In the genomic region with DNA sequence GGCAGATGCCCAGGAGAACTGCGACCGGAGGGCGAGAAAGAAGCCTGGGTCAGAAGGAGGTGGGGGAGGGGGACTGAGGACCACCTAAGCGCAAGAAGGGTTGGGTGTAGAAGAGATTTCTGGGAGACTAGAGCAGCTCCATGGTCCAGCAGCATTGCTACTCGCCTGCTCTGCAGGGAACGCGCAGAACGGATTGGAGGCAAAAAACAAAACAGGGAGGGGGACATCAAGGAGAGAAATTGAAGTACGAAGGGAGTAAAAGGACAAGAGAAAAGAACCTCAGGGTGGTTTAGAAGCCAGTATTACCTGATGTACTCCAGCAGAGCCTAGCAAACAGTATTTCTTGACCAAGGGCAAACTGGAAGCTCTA, we compare ENCODE assay signal across 8 cellular contexts. TPM values are rescaled to one million over a fixed set of nuclear protein-coding genes. Genes with fewer than 3 reads are reported as not detected.
DNase-seq lines count a peak whose midpoint lies in the region; ATAC-seq and TF ChIP-seq lines count a peak whose summit lies in the region.

No MANE protein-coding gene starts in this region.

- no peaks in the 10 kb centered on the region for H3K9me3 Mint-ChIP-seq in HFFc6
- no peaks in the 10 kb centered on the region for H3K9me3 Mint-ChIP-seq in stimulated activated naive CD8-positive, alpha-beta T cell treated with anti-CD3 and anti-CD28 coated beads, Interleukin-15, amount 100 ng/mL, for 72 hours

- peak overlapping the region; percentile 79 for H3K4me3 ChIP-seq in AG04449 (ENCODE audit: low read depth, low read length)
- peak overlapping the region; percentile 81 for H3K4me3 ChIP-seq in iPS-20b (ENCODE audit: low read length)

- H3K27ac Mint-ChIP-seq in HFFc6: peak overlapping the region; percentile 6; the same call in 1 of the 2 replicates
- peak overlapping the region in 1 of 2 donors; percentile 83 for H3K27ac Mint-ChIP-seq in stimulated activated naive CD8-positive, alpha-beta T cell treated with anti-CD3 and anti-CD28 coated beads, Interleukin-15, amount 100 ng/mL, for 72 hours

- CTCF ChIA-PET in AG04449 (lab: Yijun Ruan, JAX): interaction anchor here (0.9 to 34.7 kb wide), 4 partner anchors 8 to 119 kb away, joined by 3 to 692 read pairs (median 4); a partner anchor contains a TSS

- DNase-seq in AG04449 (ENCODE audit: low read depth, low spot score): no peak
- no peak for DNase-seq in HFFc6
- DNase-seq in amniotic epithelial cell (ENCODE audit: low read depth): peak; percentile 6
- no peak for DNase-seq in stimulated activated naive CD8-positive, alpha-beta T cell treated with anti-CD3 and anti-CD28 coated beads, Interleukin-15, amount 100 ng/mL, for 72 hours
- no peak for DNase-seq in NCI-H524 treated with DMSO at 0.1 percent for 48 hours (lab: John Stamatoyannopoulos, UW)
- DNase-seq in hypothalamus (lab: John Stamatoyannopoulos, UW): no peak

- H3K4me1 Mint-ChIP-seq in HFFc6 (ENCODE audit: low read depth): peaks cover 49% of the 10 kb centered on the region
- H3K4me1 Mint-ChIP-seq in stimulated activated naive CD8-positive, alpha-beta T cell treated with anti-CD3 and anti-CD28 coated beads, Interleukin-15, amount 100 ng/mL, for 72 hours: peaks cover 49% of the 10 kb centered on the region

- no peaks in the 10 kb centered on the region; the same call in 1 of the 2 replicates for H3K36me3 Mint-ChIP-seq in HFFc6 (ENCODE audit: low read depth)

- POLR2A ChIA-PET in AG04449 (lab: Yijun Ruan, JAX): interaction anchor here (1.0 to 1.7 kb wide), 2 partner anchors 14 to 16 kb away, joined by 3 to 7 read pairs; no protein-coding TSS in a partner anchor

- peak overlapping the region; percentile 89 for H3K27ac ChIP-seq in iPS-20b (ENCODE audit: low read length)

- H3K4me3 Mint-ChIP-seq in HFFc6: peak overlapping the region; percentile 93
- H3K4me3 Mint-ChIP-seq in stimulated activated naive CD8-positive, alpha-beta T cell treated with anti-CD3 and anti-CD28 coated beads, Interleukin-15, amount 100 ng/mL, for 72 hours: peak overlapping the region; percentile 65 to 76

- H3K36me3 ChIP-seq in iPS-20b (ENCODE audit: insufficient read depth, low read depth, low read length): peaks cover 13% of the 10 kb centered on the region; the same call in 1 of the 2 replicates

- H3K27me3 Mint-ChIP-seq in HFFc6 (ENCODE audit: insufficient read depth): peaks cover 3% of the 10 kb centered on the region
- H3K27me3 Mint-ChIP-seq in stimulated activated naive CD8-positive, alpha-beta T cell treated with anti-CD3 and anti-CD28 coated beads, Interleukin-15, amount 100 ng/mL, for 72 hours: peaks cover 14% of the 10 kb centered on the region

- no peak for TF ChIP-seq CTCF in AG04449 (IDR thresholded peaks at IDR 0.05; ENCODE audit: insufficient read depth, low read length, missing control alignments)
- TF ChIP-seq CTCF in HFFc6 (IDR thresholded peaks at IDR 0.05): no peak

- peaks cover 35% of the 10 kb centered on the region; the same call in 1 of the 2 replicates for H3K4me1 ChIP-seq in iPS-20b (ENCODE audit: insufficient read depth, low read length)

- no peaks in the 10 kb centered on the region for H3K27me3 ChIP-seq in iPS-20b (ENCODE audit: insufficient read depth, low read length)

- peak overlapping the region; percentile 90 for H3K9ac ChIP-seq in iPS-20b (ENCODE audit: low read depth, low read length)

- no peak for ATAC-seq in stimulated activated naive CD8-positive, alpha-beta T cell treated with anti-CD3 and anti-CD28 coated beads, Interleukin-15, amount 100 ng/mL, for 72 hours
- no peak for ATAC-seq in HG02973 (IDR thresholded peaks at IDR 0.05; ENCODE audit: unreplicated experiment)

- no peaks in the 10 kb centered on the region for H3K9me3 ChIP-seq in iPS-20b (ENCODE audit: insufficient read depth, low read depth, low read length)

RNA-seq across cellular contexts. Expression of a gene that starts 0.5 kb away (rescaled TPM):
- total RNA-seq in HFFc6 (2021; fragmentation: NEBNext Ultra II Directional; extraction: Animal tissue kit (Norgen Biotek cat#: 25700)): 10 to 100 TPM; 13.5 to 17.9 (median 17.4) TPM

RNA-seq across cellular contexts. Expression of a gene that starts 23.4 kb away (rescaled TPM):
- total RNA-seq in HFFc6 (2021; fragmentation: NEBNext Ultra II Directional; extraction: Animal tissue kit (Norgen Biotek cat#: 25700)): not detected

RNA-seq across cellular contexts. Expression of a gene that starts 47.4 kb away (rescaled TPM):
- not detected for total RNA-seq in HFFc6 (2021; fragmentation: NEBNext Ultra II Directional; extraction: Animal tissue kit (Norgen Biotek cat#: 25700))

RNA-seq across cellular contexts. Expression of a gene that starts 48.6 kb away (rescaled TPM):
- not detected for total RNA-seq in HFFc6 (2021; fragmentation: NEBNext Ultra II Directional; extraction: Animal tissue kit (Norgen Biotek cat#: 25700))
